In genomic region chr1:109090415-109091195, GRCh38 we compare ENCODE assay signal across 1 cellular context.
TF ChIP-seq lines count a peak whose summit lies in the region.

Gene TMEM167B, plus strand, starts transcription at chr1:109090764. Its CDS starts 109 bp downstream, at chr1:109090873.

TF ChIP-seq in HepG2, 621 proteins besides CTCF, POLR2A, EP300 and RAD21 (continued from another document and continues in another):
- peak; percentile 83; the same call in 1 of the 2 replicates for TF ChIP-seq NR2C2 (CRISPR knock-in tag; IDR thresholded peaks at IDR 0.05; ENCODE audit: borderline replicate concordance)
- peak; percentile 64 for TF ChIP-seq MED8 (CRISPR knock-in tag; IDR thresholded peaks at IDR 0.05; ENCODE audit: insufficient replicate concordance)
- 0 out of 2 replicates have a peak, but pooled peaks have one; percentile 64 for TF ChIP-seq ZNF704 (CRISPR knock-in tag; IDR thresholded peaks at IDR 0.05; ENCODE audit: borderline replicate concordance)
- TF ChIP-seq SATB2 (CRISPR knock-in tag; IDR thresholded peaks at IDR 0.05): peak; percentile 18; the same call in 1 of the 2 replicates
- peak; percentile 100 for TF ChIP-seq XRCC5 (optimal IDR thresholded peaks at IDR 0.05; ENCODE audit: low read length)
- TF ChIP-seq, protein P1, sequence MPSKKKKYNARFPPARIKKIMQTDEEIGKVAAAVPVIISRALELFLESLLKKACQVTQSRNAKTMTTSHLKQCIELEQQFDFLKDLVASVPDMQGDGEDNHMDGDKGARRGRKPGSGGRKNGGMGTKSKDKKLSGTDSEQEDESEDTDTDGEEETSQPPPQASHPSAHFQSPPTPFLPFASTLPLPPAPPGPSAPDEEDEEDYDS (CRISPR knock-in tag; IDR thresholded peaks at IDR 0.05): peak; percentile 80
- peak; percentile 95 for TF ChIP-seq YEATS4 (CRISPR knock-in tag; IDR thresholded peaks at IDR 0.05; ENCODE audit: borderline replicate concordance)
- TF ChIP-seq, protein P2, sequence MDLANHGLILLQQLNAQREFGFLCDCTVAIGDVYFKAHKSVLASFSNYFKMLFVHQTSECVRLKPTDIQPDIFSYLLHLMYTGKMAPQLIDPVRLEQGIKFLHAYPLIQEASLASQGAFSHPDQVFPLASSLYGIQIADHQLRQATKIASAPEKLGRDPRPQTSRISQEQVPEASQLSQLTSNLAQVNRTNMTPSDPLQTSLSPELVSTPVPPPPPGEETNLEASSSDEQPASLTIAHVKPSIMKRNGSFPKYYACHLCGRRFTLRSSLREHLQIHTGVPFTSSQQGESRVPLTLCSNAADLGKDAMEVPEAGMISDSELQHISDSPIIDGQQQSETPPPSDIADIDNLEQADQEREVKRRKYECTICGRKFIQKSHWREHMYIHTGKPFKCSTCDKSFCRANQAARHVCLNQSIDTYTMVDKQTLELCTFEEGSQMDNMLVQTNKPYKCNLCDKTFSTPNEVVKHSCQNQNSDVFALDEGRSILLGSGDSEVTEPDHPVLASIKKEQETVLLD (CRISPR knock-in tag; IDR thresholded peaks at IDR 0.05; ENCODE audit: low read depth): peak; percentile 62; the same call in 1 of the 2 replicates
- TF ChIP-seq, protein P3, sequence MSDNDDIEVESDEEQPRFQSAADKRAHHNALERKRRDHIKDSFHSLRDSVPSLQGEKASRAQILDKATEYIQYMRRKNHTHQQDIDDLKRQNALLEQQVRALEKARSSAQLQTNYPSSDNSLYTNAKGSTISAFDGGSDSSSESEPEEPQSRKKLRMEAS (IDR thresholded peaks at IDR 0.05): peak; percentile 88
- 0 out of 2 replicates have a peak, but pooled peaks have one; percentile 49 for TF ChIP-seq LBX2 (CRISPR knock-in tag; IDR thresholded peaks at IDR 0.05; ENCODE audit: borderline replicate concordance)
- TF ChIP-seq U2AF1 (optimal IDR thresholded peaks at IDR 0.05; ENCODE audit: low read depth, low read length): peak; percentile 86
- TF ChIP-seq ZBTB42 (CRISPR knock-in tag; IDR thresholded peaks at IDR 0.05): no peak
- peak; percentile 24 to 63; a peak in 2 of 4 replicates for TF ChIP-seq MAFK (conservative IDR thresholded peaks at IDR 0.05 in 1 of 2, IDR thresholded peaks at IDR 0.05 in 1 of 2; ENCODE audit: low read length in 2 of 2)
- TF ChIP-seq POLR2AphosphoS2 (IDR thresholded peaks at IDR 0.05; ENCODE audit: low read depth, low read length): peak; percentile 100
- TF ChIP-seq ATRX (CRISPR knock-in tag; IDR thresholded peaks at IDR 0.05; ENCODE audit: borderline replicate concordance): no peak
- peak; percentile 35; the same call in 1 of the 2 replicates for TF ChIP-seq ZNF720 (CRISPR knock-in tag; IDR thresholded peaks at IDR 0.05)
- peak; percentile 32; the same call in 1 of the 2 replicates for TF ChIP-seq SALL2 (CRISPR knock-in tag; IDR thresholded peaks at IDR 0.05)
- no peak for TF ChIP-seq TERF1 (CRISPR knock-in tag; IDR thresholded peaks at IDR 0.05)
- TF ChIP-seq ZNF775 (CRISPR knock-in tag; IDR thresholded peaks at IDR 0.05; ENCODE audit: borderline replicate concordance): peak; percentile 61; the same call in 1 of the 2 replicates
- peak; percentile 60; the same call in 1 of the 2 replicates for TF ChIP-seq GFI1 (CRISPR knock-in tag; IDR thresholded peaks at IDR 0.05; ENCODE audit: borderline replicate concordance)
- no peak for TF ChIP-seq RBAK (CRISPR knock-in tag; IDR thresholded peaks at IDR 0.05)
- TF ChIP-seq ARNT (IDR thresholded peaks at IDR 0.05): no peak
- TF ChIP-seq KLF15 (CRISPR knock-in tag; IDR thresholded peaks at IDR 0.05; ENCODE audit: borderline replicate concordance): 0 out of 2 replicates have a peak, but pooled peaks have one; percentile 56
- TF ChIP-seq TMF1 (CRISPR knock-in tag; IDR thresholded peaks at IDR 0.05; ENCODE audit: low read depth): peak; percentile 57; the same call in 1 of the 2 replicates
- TF ChIP-seq ZNF614 (CRISPR knock-in tag; IDR thresholded peaks at IDR 0.05; ENCODE audit: borderline replicate concordance): peak; percentile 78
- TF ChIP-seq ZHX1 (CRISPR knock-in tag; IDR thresholded peaks at IDR 0.05; ENCODE audit: low read depth): peak; percentile 21; the same call in 1 of the 2 replicates
- TF ChIP-seq SETDB1 (CRISPR knock-in tag; IDR thresholded peaks at IDR 0.05; ENCODE audit: borderline replicate concordance): no peak
- 0 out of 2 replicates have a peak, but pooled peaks have one; percentile 31 for TF ChIP-seq RFX5 (IDR thresholded peaks at IDR 0.05; ENCODE audit: low read depth, low read length)
- peak; percentile 93 for TF ChIP-seq ZNF605 (CRISPR knock-in tag; IDR thresholded peaks at IDR 0.05)
- TF ChIP-seq RXRB (CRISPR knock-in tag; IDR thresholded peaks at IDR 0.05; ENCODE audit: borderline replicate concordance): peak; percentile 53
- peak; percentile 77; the same call in 1 of the 2 replicates for TF ChIP-seq RFXANK (CRISPR knock-in tag; IDR thresholded peaks at IDR 0.05)
- peak; percentile 82 for TF ChIP-seq ZNF430 (CRISPR knock-in tag; IDR thresholded peaks at IDR 0.05)
- TF ChIP-seq ZNF644 (CRISPR knock-in tag; IDR thresholded peaks at IDR 0.05; ENCODE audit: low read depth): peak; percentile 21; the same call in 1 of the 2 replicates
- peak; percentile 98 for TF ChIP-seq ZNF792 (CRISPR knock-in tag; IDR thresholded peaks at IDR 0.05)
- TF ChIP-seq ZC3H4 (CRISPR knock-in tag; IDR thresholded peaks at IDR 0.05; ENCODE audit: borderline replicate concordance): no peak
- 0 out of 2 replicates have a peak, but pooled peaks have one; percentile 83 for TF ChIP-seq MTA1 (CRISPR knock-in tag; IDR thresholded peaks at IDR 0.05; ENCODE audit: borderline replicate concordance)
- 0 out of 2 replicates have a peak, but pooled peaks have one; percentile 76 for TF ChIP-seq ZNF570 (CRISPR knock-in tag; IDR thresholded peaks at IDR 0.05; ENCODE audit: borderline replicate concordance)
- TF ChIP-seq PRDM4 (CRISPR knock-in tag; IDR thresholded peaks at IDR 0.05; ENCODE audit: borderline replicate concordance): 0 out of 2 replicates have a peak, but pooled peaks have one; percentile 15
- peak; percentile 98 for TF ChIP-seq ASH2L (IDR thresholded peaks at IDR 0.05; ENCODE audit: insufficient read length, low read depth, low read length)
- no peak for TF ChIP-seq ZNF562 (CRISPR knock-in tag; IDR thresholded peaks at IDR 0.05; ENCODE audit: borderline replicate concordance)
- TF ChIP-seq IRX3 (CRISPR knock-in tag; IDR thresholded peaks at IDR 0.05; ENCODE audit: borderline replicate concordance, low read depth): 0 out of 2 replicates have a peak, but pooled peaks have one; percentile 68
- TF ChIP-seq GATAD1 (CRISPR knock-in tag; IDR thresholded peaks at IDR 0.05): peak; percentile 94
- TF ChIP-seq ZNF501 (CRISPR knock-in tag; IDR thresholded peaks at IDR 0.05): peak; percentile 94
- no peak for TF ChIP-seq SRSF9 (IDR thresholded peaks at IDR 0.05; ENCODE audit: borderline replicate concordance, insufficient read depth, low read depth, low read length, poor library complexity, severe bottlenecking)
- TF ChIP-seq ZNF691 (CRISPR knock-in tag; IDR thresholded peaks at IDR 0.05; ENCODE audit: borderline replicate concordance, low read depth): 0 out of 2 replicates have a peak, but pooled peaks have one; percentile 70
- TF ChIP-seq TCF7 (IDR thresholded peaks at IDR 0.05; ENCODE audit: low read depth): no peak
- TF ChIP-seq, protein P4, sequence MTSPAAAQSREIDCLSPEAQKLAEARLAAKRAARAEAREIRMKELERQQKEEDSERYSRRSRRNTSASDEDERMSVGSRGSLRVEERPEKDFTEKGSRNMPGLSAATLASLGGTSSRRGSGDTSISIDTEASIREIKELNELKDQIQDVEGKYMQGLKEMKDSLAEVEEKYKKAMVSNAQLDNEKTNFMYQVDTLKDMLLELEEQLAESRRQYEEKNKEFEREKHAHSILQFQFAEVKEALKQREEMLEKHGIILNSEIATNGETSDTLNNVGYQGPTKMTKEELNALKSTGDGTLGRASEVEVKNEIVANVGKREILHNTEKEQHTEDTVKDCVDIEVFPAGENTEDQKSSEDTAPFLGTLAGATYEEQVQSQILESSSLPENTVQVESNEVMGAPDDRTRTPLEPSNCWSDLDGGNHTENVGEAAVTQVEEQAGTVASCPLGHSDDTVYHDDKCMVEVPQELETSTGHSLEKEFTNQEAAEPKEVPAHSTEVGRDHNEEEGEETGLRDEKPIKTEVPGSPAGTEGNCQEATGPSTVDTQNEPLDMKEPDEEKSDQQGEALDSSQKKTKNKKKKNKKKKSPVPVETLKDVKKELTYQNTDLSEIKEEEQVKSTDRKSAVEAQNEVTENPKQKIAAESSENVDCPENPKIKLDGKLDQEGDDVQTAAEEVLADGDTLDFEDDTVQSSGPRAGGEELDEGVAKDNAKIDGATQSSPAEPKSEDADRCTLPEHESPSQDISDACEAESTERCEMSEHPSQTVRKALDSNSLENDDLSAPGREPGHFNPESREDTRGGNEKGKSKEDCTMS (CRISPR knock-in tag; conservative IDR thresholded peaks at IDR 0.05): peak; percentile 51; the same call in 1 of the 2 replicates
- TF ChIP-seq MED13 (CRISPR knock-in tag; IDR thresholded peaks at IDR 0.05): no peak
- no peak; the same call in 1 of the 2 replicates for TF ChIP-seq ZNF615 (CRISPR knock-in tag; IDR thresholded peaks at IDR 0.05; ENCODE audit: borderline replicate concordance)
- no peak for TF ChIP-seq ZNF564 (CRISPR knock-in tag; IDR thresholded peaks at IDR 0.05)
- peak; percentile 88 for TF ChIP-seq ZFY (CRISPR knock-in tag; IDR thresholded peaks at IDR 0.05)
- TF ChIP-seq ZNF256 (CRISPR knock-in tag; conservative IDR thresholded peaks at IDR 0.05): no peak
- 0 out of 2 replicates have a peak, but pooled peaks have one; percentile 19 for TF ChIP-seq ZMYM2 (CRISPR knock-in tag; IDR thresholded peaks at IDR 0.05)
- peak; percentile 99 for TF ChIP-seq FOXK1 (CRISPR knock-in tag; IDR thresholded peaks at IDR 0.05; ENCODE audit: borderline replicate concordance, low read depth)
